19 cellular contexts compared by ENCODE assay signal in genomic region chr2:42345986-42346385, GRCh38.
"Had no signal": no experiment of that assay in that cellular context is flagged by ENCODE, and none has a peak within 500 bp of the region (broad histone marks: within the 10 kb centered on the region; RNA-seq: fewer than 3 reads in every experiment).

No MANE protein-coding gene starts in this region.

- FAIRE-seq: endometrium had no signal

- H3K27me3 ChIP-seq: cardiac muscle cell, gastroesophageal sphincter, heart right ventricle, neutrophil, thyroid gland had no signal

- ATAC-seq: gastroesophageal sphincter; heart right ventricle; left ventricle myocardium superior; mucosa of descending colon; naive thymus-derived CD8-positive, alpha-beta T cell had no signal

- H3K36me3 ChIP-seq: cardiac muscle cell, thyroid gland had no signal

- DNase-seq: activated CD4-positive, alpha-beta T cell treated with anti-CD3 and anti-CD28 coated beads, Interleukin-2, amount 50 U/mL, for 48 hours; amniotic stem cell; heart right ventricle; left ventricle myocardium superior; mesenchymal stem cell; mucosa of descending colon; naive thymus-derived CD8-positive, alpha-beta T cell; stimulated activated CD4-positive, alpha-beta T cell treated with anti-CD3 and anti-CD28 coated beads, Interleukin-12 subunit alpha, Interleukin-12 subunit beta, amount 100 ng/mL, for 4 hours; stimulated activated CD4-positive, alpha-beta T cell treated with anti-CD3 and anti-CD28 coated beads, Interleukin-1b, Interleukin-23, amount 100 ng/mL, for 48 hours; stimulated activated CD8-positive, alpha-beta memory T cell treated with anti-CD3 and anti-CD28 coated beads, Interleukin-4, amount 100 ng/mL, for 48 hours; stimulated activated naive CD4-positive, alpha-beta T cell; T-helper 2 cell; thyroid gland; WERI-Rb-1 had no signal

- H3K9me3 ChIP-seq: gastroesophageal sphincter, heart right ventricle, mucosa of descending colon, neutrophil, thyroid gland had no signal

- H2AFZ ChIP-seq: parathyroid adenoma had no signal

- H3K4me3 ChIP-seq: cardiac muscle cell, gastroesophageal sphincter, heart right ventricle, mucosa of descending colon, thyroid gland had no signal

- H3K27ac ChIP-seq: cardiac muscle cell, gastroesophageal sphincter, heart right ventricle, neutrophil, parathyroid adenoma, thyroid gland, WERI-Rb-1 had no signal

- H3K9ac ChIP-seq: parathyroid adenoma had no signal
